ENCODE assay signal across 8 cellular contexts in genomic region chr15:66883322-66883911, GRCh38.
A peak's percentile ranks its signal among the peaks of the same experiment; 100 is the strongest.
DNase-seq lines count a peak whose midpoint lies in the region; TF ChIP-seq lines count a peak whose summit lies in the region.

No MANE protein-coding gene starts in this region.

- no peak overlapping the region for H3K4me3 Mint-ChIP-seq in activated CD4-positive, alpha-beta T cell treated with anti-CD3 and anti-CD28 coated beads, Interleukin-2, amount 10 ng/mL, durations not matched to agents 7 days and 5 days

- H3K27ac ChIP-seq in right atrium auricular region, result peak overlapping the region; percentile 68 to 84

- CTCF ChIA-PET in activated CD4-positive, alpha-beta T cell treated with anti-CD3 and anti-CD28 coated beads, Interleukin-2, amount 10 ng/mL, durations not matched to agents 7 days and 5 days (lab: Charles Lee), result no interaction called here

- no peak overlapping the region for H3K27ac Mint-ChIP-seq in activated CD4-positive, alpha-beta T cell treated with anti-CD3 and anti-CD28 coated beads, Interleukin-2, amount 10 ng/mL, durations not matched to agents 7 days and 5 days

- no peaks in the 10 kb centered on the region for H3K27me3 ChIP-seq in right atrium auricular region

- H3K36me3 ChIP-seq in right atrium auricular region, result no peaks in the 10 kb centered on the region

- no peak for TF ChIP-seq CTCF in right atrium auricular region (IDR thresholded peaks at IDR 0.05)
- TF ChIP-seq CTCF in GM10266 (IDR thresholded peaks at IDR 0.05; ENCODE audit: control insufficient read depth, insufficient read depth, low read depth, missing control alignments), result no peak

- no peaks in the 10 kb centered on the region for H3K4me1 Mint-ChIP-seq in activated CD4-positive, alpha-beta T cell treated with anti-CD3 and anti-CD28 coated beads, Interleukin-2, amount 10 ng/mL, durations not matched to agents 7 days and 5 days

- no peaks in the 10 kb centered on the region for H3K27me3 Mint-ChIP-seq in activated CD4-positive, alpha-beta T cell treated with anti-CD3 and anti-CD28 coated beads, Interleukin-2, amount 10 ng/mL, durations not matched to agents 7 days and 5 days

- H3K4me3 ChIP-seq in right atrium auricular region, result no peak overlapping the region

- DNase-seq in HS-27A (ENCODE audit: low read depth) (peak; percentile 100), amniotic epithelial cell (ENCODE audit: low read depth) (peak; percentile 100), right atrium auricular region (ENCODE audit: low spot score) (peak; percentile 99), putamen (ENCODE audit: low spot score) (peak; percentile 71), GM10266 (ENCODE audit: extremely low spot score) (no peak), NCI-H345 (lab: John Stamatoyannopoulos, UW) (no peak), NCI-H82 treated with DMSO at 0.1 percent for 48 hours (lab: John Stamatoyannopoulos, UW; ENCODE audit: unreplicated experiment) (no peak)
- DNase-seq in activated CD4-positive, alpha-beta T cell treated with anti-CD3 and anti-CD28 coated beads, Interleukin-2, amount 10 ng/mL, durations not matched to agents 7 days and 5 days, result no peak

- H3K9me3 Mint-ChIP-seq in activated CD4-positive, alpha-beta T cell treated with anti-CD3 and anti-CD28 coated beads, Interleukin-2, amount 10 ng/mL, durations not matched to agents 7 days and 5 days, result peaks cover 7% of the 10 kb centered on the region

- H3K9me3 ChIP-seq in right atrium auricular region, result no peaks in the 10 kb centered on the region

- H3K4me1 ChIP-seq in right atrium auricular region, result peaks cover 0 to 59% of the 10 kb centered on the region in 2 donors

- H3K36me3 Mint-ChIP-seq in activated CD4-positive, alpha-beta T cell treated with anti-CD3 and anti-CD28 coated beads, Interleukin-2, amount 10 ng/mL, durations not matched to agents 7 days and 5 days (ENCODE audit: low read depth), result no peaks in the 10 kb centered on the region

- POLR2A ChIA-PET in activated CD4-positive, alpha-beta T cell treated with anti-CD3 and anti-CD28 coated beads, Interleukin-2, amount 10 ng/mL, durations not matched to agents 7 days and 5 days (lab: Charles Lee), result no interaction called here

Comparison
In these comparisons a context has a peak if more than half of its experiments do, and no peak if none do; other contexts are left out.
1. DNase-seq: peak in HS-27A (single experiment), amniotic epithelial cell (single experiment), right atrium auricular region (single experiment) and putamen (single experiment); none in GM10266 (single experiment), NCI-H345 (single experiment), activated CD4-positive, alpha-beta T cell treated with anti-CD3 and anti-CD28 coated beads, Interleukin-2, amount 10 ng/mL, durations not matched to agents 7 days and 5 days (single experiment) and NCI-H82 treated with DMSO at 0.1 percent for 48 hours (single experiment).